Comparison of ENCODE assay signal across 3 cellular contexts in genomic region chr11:44205836-44206235, GRCh38.
"Had no signal": no experiment of that assay in that cellular context is flagged by ENCODE, and none has a peak within 500 bp of the region (broad histone marks: within the 10 kb centered on the region; RNA-seq: fewer than 3 reads in every experiment).

No MANE protein-coding gene starts in this region.

- ATAC-seq: GM12878 had no signal

- DNase-seq: GDM1, GF-D8 had no signal

- H3K4me3 ChIP-seq: GM12878 had no signal
